In genomic region chr20:45969712-45970634, GRCh38 we compare ENCODE assay signal across 8 cellular contexts. TPM values are rescaled to one million over a fixed set of nuclear protein-coding genes. Genes with fewer than 3 reads are reported as not detected.
DNase-seq lines count a peak whose midpoint lies in the region; ATAC-seq and TF ChIP-seq lines count a peak whose summit lies in the region.

No MANE protein-coding gene starts in this region.

- H3K4me1 Mint-ChIP-seq in mesothelial cell of epicardium: peaks cover 16% of the 10 kb centered on the region

- H3K4me3 Mint-ChIP-seq in mesothelial cell of epicardium: peak overlapping the region; percentile 75

- H3K27ac ChIP-seq in dorsolateral prefrontal cortex: peak overlapping the region in 53 of 59 donors; percentile 4 to 100 (median 100)
- H3K27ac ChIP-seq in aorta (ENCODE audit: low read depth in 1 of 2, low read length in 2 of 2): no peak overlapping the region

- H3K9me3 ChIP-seq in aorta (ENCODE audit: control insufficient read depth, low read length): no peaks in the 10 kb centered on the region

- intact Hi-C loops in dorsolateral prefrontal cortex (cut with DNase I): loop anchor here (2.0 to 10.0 kb wide), 4 partner anchors 35 to 1005 kb away; partner anchors contain the start of genes CTSA (in 1 of the 2), DNTTIP1 (in 1 of the 2), NEURL2 (in 1 of the 2) and PCIF1 (in 1 of the 2)
- intact Hi-C loops in aorta (cut with DNase I): loop anchor here (2.0 to 5.0 kb wide), 5 partner anchors 35 to 613 kb away; partner anchors contain the start of genes CTSA (in 1 of the 2), NCOA5 (in 1 of the 2), NEURL2 (in 1 of the 2) and PCIF1 (in 1 of the 2)

- H3K27me3 ChIP-seq in dorsolateral prefrontal cortex (no peaks in the 10 kb centered on the region), aorta (ENCODE audit: control insufficient read depth in 1 of 2, insufficient read depth in 2 of 2, low read length in 1 of 2) (no peaks in the 10 kb centered on the region)

- H3K4me3 ChIP-seq in LNCaP clone FGC (ENCODE audit: low read depth, low read length) (peak overlapping the region; percentile 96), dorsolateral prefrontal cortex (peak overlapping the region in 58 of 59 donors; percentile 22 to 100 (median 90)), aorta (ENCODE audit: low read length in 2 of 2) (no peak overlapping the region)

- no peak for ATAC-seq in aorta (ENCODE audit: low FRiP score)

- TF ChIP-seq CTCF in LNCaP clone FGC (IDR thresholded peaks at IDR 0.05; ENCODE audit: control insufficient read depth, extremely low read depth, insufficient read depth) (peak; percentile 55), dorsolateral prefrontal cortex (IDR thresholded peaks at IDR 0.05 in 54 of 56, conservative IDR thresholded peaks at IDR 0.05 in 2 of 56; ENCODE audit: low read depth in 1 of 56, partially characterized antibody in 56 of 56) (peak; percentile 32 to 69 (median 55)), mesothelial cell of epicardium (IDR thresholded peaks at IDR 0.05; ENCODE audit: unreplicated experiment) (peak; percentile 65)

- H3K27ac Mint-ChIP-seq in mesothelial cell of epicardium: peak overlapping the region; percentile 74

- DNase-seq in SIG-M5 treated with dmso at 0.1 percent for 504 hours (lab: John Stamatoyannopoulos, UW; ENCODE audit: unreplicated experiment) (peak; percentile 77), SIG-M5 (lab: John Stamatoyannopoulos, UW) (no peak), LNCaP clone FGC (ENCODE audit: low read depth) (no peak), SK-MEL-5 (ENCODE audit: low read depth, low spot score) (peak; percentile 84), dorsolateral prefrontal cortex (peak in 3 of 10 donors; percentile 23 to 41 (median 41)), mesothelial cell of epicardium (ENCODE audit: low spot score in 2 of 2, unreplicated experiment in 2 of 2) (no peak), aorta (peak; percentile 49 to 64), KG1 (lab: John Stamatoyannopoulos, UW) (no peak)

- H3K36me3 Mint-ChIP-seq in mesothelial cell of epicardium: peaks cover 7% of the 10 kb centered on the region

- H3K9me3 Mint-ChIP-seq in mesothelial cell of epicardium: no peaks in the 10 kb centered on the region

- 27 to 32% methylated on average over 6 of the region's 6 CpGs for WGBS in aorta, 2 donors

- no peaks in the 10 kb centered on the region for H3K36me3 ChIP-seq in aorta (ENCODE audit: control insufficient read depth in 1 of 2, insufficient read depth in 2 of 2, low read length in 1 of 2)

- H3K27me3 Mint-ChIP-seq in mesothelial cell of epicardium (ENCODE audit: low read depth): no peaks in the 10 kb centered on the region

- H3K4me1 ChIP-seq in aorta (ENCODE audit: control insufficient read depth in 1 of 2, insufficient read depth in 2 of 2, low read length in 2 of 2): no peaks in the 10 kb centered on the region

- in situ Hi-C loops in SK-MEL-5 (cut with HindIII; ENCODE audit: low pct_unique_long_range_greater_than_20kb, low sequenced_read_pairs): no loop called here

RNA-seq across cellular contexts. Expression of gene ZNF335, which starts 2.0 kb away (rescaled TPM):
- 8.4 and 10.1 TPM in 2 replicates for total RNA-seq in SK-MEL-5 (2014; rRNA removed; shearing (Covaris generic))
- polyA plus RNA-seq in SK-MEL-5 (2015; cell fraction: cytosol; rRNA removed): 19.2 and 22.7 TPM in 2 replicates
- 69.6 and 69.7 TPM in 2 replicates for polyA plus RNA-seq in SK-MEL-5 (2015; cell fraction: nucleus; rRNA removed)
- total RNA-seq in dorsolateral prefrontal cortex (10 to 100 TPM; 20.9 to 40.0 (median 26.7) TPM), mesothelial cell of epicardium (31.1 to 33.5 TPM (median 31.6 TPM) in 3 replicates), aorta (10 to 100 TPM; 18.4 to 22.7 TPM)
- polyA plus RNA-seq in aorta: 10 to 100 TPM in 1 of 2 donors, 1 to 10 TPM in 1; 2.8 to 31.4 TPM

RNA-seq across cellular contexts. Expression of gene PCIF1, which starts 35.5 kb away (rescaled TPM):
- total RNA-seq in SK-MEL-5 (2014; rRNA removed; shearing (Covaris generic)): 9.2 and 10.9 TPM in 2 replicates
- 43.9 and 50.8 TPM in 2 replicates for polyA plus RNA-seq in SK-MEL-5 (2015; cell fraction: cytosol; rRNA removed)
- 36.9 and 40.6 TPM in 2 replicates for polyA plus RNA-seq in SK-MEL-5 (2015; cell fraction: nucleus; rRNA removed)
- total RNA-seq in dorsolateral prefrontal cortex: 10 to 100 TPM; 20.4 to 44.7 (median 32.2) TPM
- 43.7 to 45.2 TPM (median 44.4 TPM) in 3 replicates for total RNA-seq in mesothelial cell of epicardium
- 10 to 100 TPM; 32.5 to 33.3 TPM for total RNA-seq in aorta
- 10 to 100 TPM; 15.5 to 43.4 TPM for polyA plus RNA-seq in aorta

RNA-seq across cellular contexts. Expression of gene MMP9, which starts 38.7 kb away (rescaled TPM):
- not detected in 2 replicates for total RNA-seq in SK-MEL-5 (2014; rRNA removed; shearing (Covaris generic))
- 0.04 and 0.06 TPM in 2 replicates for polyA plus RNA-seq in SK-MEL-5 (2015; cell fraction: cytosol; rRNA removed)
- not detected in 2 replicates for polyA plus RNA-seq in SK-MEL-5 (2015; cell fraction: nucleus; rRNA removed)
- total RNA-seq in dorsolateral prefrontal cortex (10 to 100 TPM in 1 of 120 experiments, 1 to 10 TPM in 34, under 1 TPM in 42, not detected in 43; 0.17 to 18.4 (median 0.84) TPM), mesothelial cell of epicardium (0.11 TPM in 1 of 3 replicates, not detected in the others), aorta (1 to 10 TPM; 5.1 to 6.0 TPM)
- 1 to 10 TPM in 1 of 2 donors, under 1 TPM in 1; 0.15 to 3.1 TPM for polyA plus RNA-seq in aorta

RNA-seq across cellular contexts. Expression of gene PLTP, which starts 58.0 kb away (rescaled TPM):
- 18.5 and 19.9 TPM in 2 replicates for total RNA-seq in SK-MEL-5 (2014; rRNA removed; shearing (Covaris generic))
- polyA plus RNA-seq in SK-MEL-5 (2015; cell fraction: cytosol; rRNA removed): 39.4 and 44.0 TPM in 2 replicates
- 3.8 and 7.0 TPM in 2 replicates for polyA plus RNA-seq in SK-MEL-5 (2015; cell fraction: nucleus; rRNA removed)
- total RNA-seq in dorsolateral prefrontal cortex (100 to 1,000 TPM in 9 of 120 experiments, 10 to 100 TPM in 111; 26.9 to 232 (median 59.4) TPM), mesothelial cell of epicardium (54.6 to 58.1 TPM (median 55.5 TPM) in 3 replicates), aorta (100 to 1,000 TPM; 113 to 445 TPM)
- polyA plus RNA-seq in aorta: 100 to 1,000 TPM in 1 of 2 donors, 10 to 100 TPM in 1; 80.7 to 103 TPM

RNA-seq across cellular contexts. Expression of gene SLC12A5, which starts 59.0 kb away (rescaled TPM):
- total RNA-seq in SK-MEL-5 (2014; rRNA removed; shearing (Covaris generic)): 0.74 and 1.5 TPM in 2 replicates
- 16.4 and 20.2 TPM in 2 replicates for polyA plus RNA-seq in SK-MEL-5 (2015; cell fraction: cytosol; rRNA removed)
- 1.8 and 3.7 TPM in 2 replicates for polyA plus RNA-seq in SK-MEL-5 (2015; cell fraction: nucleus; rRNA removed)
- 100 to 1,000 TPM in 119 of 120 experiments, 10 to 100 TPM in 1; 95.7 to 439 (median 309) TPM for total RNA-seq in dorsolateral prefrontal cortex
- 6.9 to 9.1 TPM (median 7.7 TPM) in 3 replicates for total RNA-seq in mesothelial cell of epicardium
- 1 to 10 TPM in 1 of 2 donors, under 1 TPM in 1; 0.94 to 2.4 TPM for total RNA-seq in aorta
- not detected for polyA plus RNA-seq in aorta

Comparison
In these comparisons a context has a peak if more than half of its experiments do, and no peak if none do; other contexts are left out.
1. DNase-seq: peak in SIG-M5 treated with dmso at 0.1 percent for 504 hours (single experiment), SK-MEL-5 (single experiment) and aorta (2 of 2); none in SIG-M5 (single experiment), LNCaP clone FGC (single experiment), mesothelial cell of epicardium (0 of 2) and KG1 (single experiment).
2. H3K4me3 ChIP-seq: peak in LNCaP clone FGC (single experiment) and dorsolateral prefrontal cortex (58 of 59); none in aorta (0 of 2).
3. H3K27ac ChIP-seq: peak in dorsolateral prefrontal cortex (53 of 59); none in aorta (0 of 2).
4. Peak in every context shown above with its lines, with median percentiles within 50 percentile points of each other: CTCF ChIP-seq.